Comparison of ENCODE assay signal across 13 cellular contexts in genomic region chr2:88038263-88039105, GRCh38. TPM values are rescaled to one million over a fixed set of nuclear protein-coding genes. Genes with fewer than 3 reads are reported as not detected.
DNase-seq lines count a peak whose midpoint lies in the region; ATAC-seq, FAIRE-seq and TF ChIP-seq lines count a peak whose summit lies in the region.
"Had no signal": no experiment of that assay in that cellular context is flagged by ENCODE, and none has a peak within 500 bp of the region (broad histone marks: within the 10 kb centered on the region; RNA-seq: fewer than 3 reads in every experiment).

No MANE protein-coding gene starts in this region.

- 83% methylated on average over 4 of the region's 4 CpGs for WGBS in A549 (ENCODE audit: missing lambda C conversion rate)
- WGBS in GM23248 (ENCODE audit: low coverage in 1 of 2, low lambda C conversion rate in 2 of 2, missing lambda C conversion rate in 2 of 2), 2 experiments: 96 to 99% methylated on average over 4 of the region's 4 CpGs
- 91 to 93% methylated on average over 2 to 4 of the region's 4 CpGs for WGBS in gastroesophageal sphincter (ENCODE audit: low coverage in 1 of 2), 2 donors

- H3K4me1 Mint-ChIP-seq in activated B cell treated with CpG ODN at 0.5 μM for 24 hours: peaks cover 44% of the 10 kb centered on the region

- H3K9me3 ChIP-seq in A549 (peaks cover 23% of the 10 kb centered on the region; the same call in 1 of the 3 replicates), GM23248 (ENCODE audit: low read depth) (no peaks in the 10 kb centered on the region), gastroesophageal sphincter (no peaks in the 10 kb centered on the region)
- H3K9me3 ChIP-seq: tibial artery had no signal

- H3K79me2 ChIP-seq in GM23248 (ENCODE audit: insufficient read depth): peaks cover 74% of the 10 kb centered on the region

- no peaks in the 10 kb centered on the region for H4K20me1 ChIP-seq in GM23248 (ENCODE audit: insufficient read depth)

- ATAC-seq in A549 (peak; percentile 97 to 99), activated B cell treated with CpG ODN at 0.5 μM for 24 hours (ENCODE audit: low read depth) (peak; percentile 75), gastroesophageal sphincter (no peak)

- H3K4me1 ChIP-seq in A549 (peaks cover 38% of the 10 kb centered on the region), GM23248 (ENCODE audit: insufficient read depth) (peaks cover 34% of the 10 kb centered on the region), gastroesophageal sphincter (no peaks in the 10 kb centered on the region)

- H3K4me2 ChIP-seq in A549: peak overlapping the region; percentile 54
- peak overlapping the region; percentile 26 for H3K4me2 ChIP-seq in GM23248 (ENCODE audit: unreplicated experiment)

- H3K27me3 Mint-ChIP-seq in activated B cell treated with CpG ODN at 0.5 μM for 24 hours: no peaks in the 10 kb centered on the region

- TF ChIP-seq RAD21 in A549 (conservative IDR thresholded peaks at IDR 0.05 in 1 of 2, IDR thresholded peaks at IDR 0.05 in 1 of 2): no peak; a peak in 1 of 5 replicates

- in situ Hi-C loops in GM23248 (cut with MboI): no loop called here

- peaks cover 53% of the 10 kb centered on the region for H3K36me3 Mint-ChIP-seq in activated B cell treated with CpG ODN at 0.5 μM for 24 hours (ENCODE audit: low read depth)

- intact Hi-C loops in activated B cell treated with CpG ODN at 0.5 μM for 24 hours (cut with micrococcal nuclease): no loop called here

- DNase-seq in A549 (ENCODE audit: low read depth in 1 of 2, low spot score in 1 of 2) (peak; percentile 46 to 81), GM23248 (peak; percentile 91), activated B cell treated with CpG ODN at 0.5 μM for 24 hours (no peak), glomerular visceral epithelial cell (ENCODE audit: extremely low spot score) (peak; percentile 86), putamen (ENCODE audit: low spot score) (no peak), pons (ENCODE audit: low spot score) (no peak), superior temporal gyrus (ENCODE audit: extremely low spot score) (no peak)
- DNase-seq: DMS153, islet precursor cell, T-helper 9 cell, tibial artery had no signal

- POLR2A ChIA-PET in A549 (lab: Yijun Ruan, JAX) (interaction anchor here (0.9 kb wide), 1 partner anchor 22 kb away, joined by 3 read pairs; no protein-coding TSS in a partner anchor), activated B cell treated with CpG ODN at 0.5 μM for 24 hours (lab: Charles Lee) (interaction anchor here (2.0 kb wide), 1 partner anchor 22 kb away, joined by 4 read pairs; no protein-coding TSS in a partner anchor)

- peaks cover 57% of the 10 kb centered on the region for H3F3A ChIP-seq in GM23248 (ENCODE audit: insufficient read depth)

- no peaks in the 10 kb centered on the region for H3K9me2 ChIP-seq in GM23248 (ENCODE audit: insufficient read depth)

- H3K27ac Mint-ChIP-seq in activated B cell treated with CpG ODN at 0.5 μM for 24 hours: peak overlapping the region; percentile 14

- CTCF ChIA-PET in A549 (lab: Yijun Ruan, JAX): interaction anchor here (0.6 to 1.4 kb wide), 3 partner anchors 22 to 121 kb away, joined by 3 read pairs; no protein-coding TSS in a partner anchor
- CTCF ChIA-PET in activated B cell treated with CpG ODN at 0.5 μM for 24 hours (lab: Charles Lee): interaction anchor here (0.6 kb wide), 1 partner anchor 39 kb away, joined by 3 read pairs; no protein-coding TSS in a partner anchor

- TF ChIP-seq CTCF in A549 (IDR thresholded peaks at IDR 0.05) (no peak), activated B cell treated with CpG ODN at 0.5 μM for 24 hours (IDR thresholded peaks at IDR 0.05) (no peak), gastroesophageal sphincter (IDR thresholded peaks at IDR 0.05) (no peak)

- peak; percentile 59 for FAIRE-seq in A549 (lab: Jason Lieb, UNC)

- no peaks in the 10 kb centered on the region for H3K27me3 ChIP-seq in GM23248 (replicated peaks; ENCODE audit: insufficient read depth)
- H3K27me3 ChIP-seq in gastroesophageal sphincter: no peaks in the 10 kb centered on the region
- H3K27me3 ChIP-seq: tibial artery had no signal

- no peaks in the 10 kb centered on the region for H3K9me3 Mint-ChIP-seq in activated B cell treated with CpG ODN at 0.5 μM for 24 hours

- no peak overlapping the region for H2AFZ ChIP-seq in GM23248

- H3K4me3 ChIP-seq in A549: no peak overlapping the region
- no peak overlapping the region for H3K4me3 ChIP-seq in GM23248
- H3K4me3 ChIP-seq in gastroesophageal sphincter: no peak overlapping the region
- H3K4me3 ChIP-seq: tibial artery had no signal

- H3K4me3 Mint-ChIP-seq in activated B cell treated with CpG ODN at 0.5 μM for 24 hours: no peak overlapping the region

- TF ChIP-seq POLR2A in A549 (IDR thresholded peaks at IDR 0.05; ENCODE audit: low read length): no peak
- TF ChIP-seq POLR2A in gastroesophageal sphincter (IDR thresholded peaks at IDR 0.05): no peak

- H3K36me3 ChIP-seq in GM23248 (ENCODE audit: low read depth) (peaks cover 31% of the 10 kb centered on the region), gastroesophageal sphincter (peaks cover 0 to 22% of the 10 kb centered on the region in 2 donors)

- peak overlapping the region; percentile 30; the same call in 1 of the 2 replicates for H3K9ac ChIP-seq in GM23248

- peak overlapping the region; percentile 71 to 77 for H3K27ac ChIP-seq in A549
- peak overlapping the region; percentile 84 for H3K27ac ChIP-seq in GM23248
- no peak overlapping the region for H3K27ac ChIP-seq in gastroesophageal sphincter
- H3K27ac ChIP-seq: tibial artery had no signal

- no peak for TF ChIP-seq EP300 in A549 (IDR thresholded peaks at IDR 0.05)
- no peak for TF ChIP-seq EP300 in gastroesophageal sphincter (IDR thresholded peaks at IDR 0.05)

TF ChIP-seq in A549, 52 proteins besides CTCF, POLR2A, EP300 and RAD21:
- TF ChIP-seq HOXB13 (CRISPR knock-in tag; IDR thresholded peaks at IDR 0.05; ENCODE audit: low read depth) (no peak), PHF8 (IDR thresholded peaks at IDR 0.05; ENCODE audit: borderline replicate concordance, low read depth) (no peak), EHMT2 (IDR thresholded peaks at IDR 0.05; ENCODE audit: low read depth) (0 out of 2 replicates have a peak, but pooled peaks have one; percentile 50), FOSL2 (IDR thresholded peaks at IDR 0.05) (peak; percentile 67), FOSL2 (CRISPR knock-in tag; IDR thresholded peaks at IDR 0.05) (peak; percentile 85), MAX (IDR thresholded peaks at IDR 0.05) (peak; percentile 57; the same call in 1 of the 2 replicates), FOSB (CRISPR knock-in tag; IDR thresholded peaks at IDR 0.05) (no peak), MAFK (IDR thresholded peaks at IDR 0.05; ENCODE audit: partially characterized antibody) (peak; percentile 49), JUNB (IDR thresholded peaks at IDR 0.05) (peak; percentile 84), TFCP2L1 (CRISPR knock-in tag; IDR thresholded peaks at IDR 0.05) (no peak), GATA3 (IDR thresholded peaks at IDR 0.05; ENCODE audit: borderline replicate concordance) (peak; percentile 61; the same call in 1 of the 2 replicates)

RNA-seq across cellular contexts. Expression of gene KRCC1, which starts 17.1 kb away (rescaled TPM):
- polyA plus RNA-seq in A549 (2011; rRNA removed): 37.2 and 49.0 TPM in 2 replicates
- 3.8 and 4.2 TPM in 2 replicates for polyA plus RNA-seq in A549 (2012; cell fraction: cytosol; rRNA removed)
- 1.0 and 1.2 TPM in 2 replicates for polyA plus RNA-seq in A549 (2012; cell fraction: nucleus; rRNA removed)
- polyA plus RNA-seq in A549 (2017; fragmentation: RNase III; extraction: RNeasy Plus Mini Kit Qiagen cat#74134 plus additional on column Dnase treatment): 12.9 to 18.7 TPM (median 16.2 TPM) in 3 replicates
- 4.8 and 4.9 TPM in 2 replicates for polyA minus RNA-seq in A549 (2011; rRNA and poly(A)+ RNA removed)
- total RNA-seq in GM23248 (2014; rRNA removed; shearing (Covaris generic)): 38.7 and 41.3 TPM in 2 replicates
- polyA plus RNA-seq in GM23248 (2016; fragmentation: Nextera tagmentation; extraction: Ambion mirVana): 33.1 and 35.4 TPM in 2 replicates
- total RNA-seq in activated B cell treated with CpG ODN at 0.5 μM for 24 hours: 19.0 and 20.8 TPM in 2 replicates
- total RNA-seq in gastroesophageal sphincter: 10 to 100 TPM; 28.3 to 45.3 (median 32.9) TPM

RNA-seq across cellular contexts. Expression of gene RNU2-63P, which starts 22.1 kb away (rescaled TPM):
- polyA plus RNA-seq in A549 (2011; rRNA removed) (23.1 and 33.0 TPM in 2 replicates), A549 (2017; fragmentation: RNase III; extraction: RNeasy Plus Mini Kit Qiagen cat#74134 plus additional on column Dnase treatment) (2.0 TPM in 1 of 3 replicates, not detected in the others), GM23248 (2016; fragmentation: Nextera tagmentation; extraction: Ambion mirVana) (not detected in 2 replicates)
- polyA plus RNA-seq in A549 (2012; cell fraction: cytosol; rRNA removed): not detected in 2 replicates
- polyA plus RNA-seq in A549 (2012; cell fraction: nucleus; rRNA removed): not detected in 2 replicates
- 315 and 499 TPM in 2 replicates for polyA minus RNA-seq in A549 (2011; rRNA and poly(A)+ RNA removed)
- total RNA-seq in GM23248 (2014; rRNA removed; shearing (Covaris generic)): not detected in 2 replicates
- total RNA-seq in activated B cell treated with CpG ODN at 0.5 μM for 24 hours (9.7 and 19.5 TPM in 2 replicates), gastroesophageal sphincter (not detected)
- total RNA-seq: cardiac septum had no signal

RNA-seq across cellular contexts. Expression of gene SMYD1, which starts 29.1 kb away (rescaled TPM):
- polyA plus RNA-seq in A549 (2011; rRNA removed): not detected in 2 replicates
- not detected in 2 replicates for polyA plus RNA-seq in A549 (2012; cell fraction: cytosol; rRNA removed)
- polyA plus RNA-seq in A549 (2012; cell fraction: nucleus; rRNA removed): not detected in 2 replicates
- polyA plus RNA-seq in A549 (2017; fragmentation: RNase III; extraction: RNeasy Plus Mini Kit Qiagen cat#74134 plus additional on column Dnase treatment): not detected in 3 replicates
- not detected in 2 replicates for polyA minus RNA-seq in A549 (2011; rRNA and poly(A)+ RNA removed)
- not detected in 2 replicates for total RNA-seq in GM23248 (2014; rRNA removed; shearing (Covaris generic))
- polyA plus RNA-seq in GM23248 (2016; fragmentation: Nextera tagmentation; extraction: Ambion mirVana): 0.09 TPM in 1 of 2 replicates, not detected in the other
- total RNA-seq in activated B cell treated with CpG ODN at 0.5 μM for 24 hours: not detected in 2 replicates
- 10 to 100 TPM in 3 of 4 donors, 1 to 10 TPM in 1; 2.0 to 37.0 (median 13.2) TPM for total RNA-seq in gastroesophageal sphincter

Comparison
In these comparisons a context has a peak if more than half of its experiments do, and no peak if none do; other contexts are left out.
1. DNase-seq: peak in A549 (2 of 2), GM23248 (single experiment) and glomerular visceral epithelial cell (single experiment); none in activated B cell treated with CpG ODN at 0.5 μM for 24 hours (single experiment), putamen (single experiment), pons (single experiment) and superior temporal gyrus (single experiment).
2. H3K27ac ChIP-seq: peak in A549 (2 of 2) and GM23248 (single experiment); none in gastroesophageal sphincter (0 of 4).
3. RNA of gene RNU2-63P, which starts 22.1 kb away (total RNA-seq): 9.7 to 19.5 TPM in activated B cell treated with CpG ODN at 0.5 μM for 24 hours; not detected in GM23248 and not detected in gastroesophageal sphincter; every median in the first group is over 10 times any median in the second.